ENCODE assay signal across 25 cellular contexts in the genomic region with DNA sequence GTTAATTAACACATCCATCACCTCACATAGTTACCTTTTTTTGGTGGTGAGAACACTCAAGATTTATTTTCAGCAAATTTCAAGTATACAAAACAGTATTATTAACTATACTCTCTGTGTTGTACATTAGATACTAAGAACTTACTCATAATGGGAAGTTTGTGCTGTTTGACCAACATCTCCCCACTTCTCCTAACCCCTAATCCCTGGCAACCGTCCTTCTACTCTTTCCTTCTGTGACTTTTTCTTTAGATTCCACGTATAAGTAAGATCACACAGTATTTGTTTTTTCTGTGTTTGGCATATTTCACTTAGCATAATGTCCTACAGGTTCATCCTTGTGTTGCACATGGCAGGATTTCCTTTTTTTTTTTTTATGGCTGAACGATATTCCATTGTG.
"Had no signal": no experiment of that assay in that cellular context is flagged by ENCODE, and none has a peak within 500 bp of the region (broad histone marks: within the 10 kb centered on the region; RNA-seq: fewer than 3 reads in every experiment).

No MANE protein-coding gene starts in this region.

- H3K9me3 Mint-ChIP-seq: activated CD4-positive, alpha-beta memory T cell treated with anti-CD3 and anti-CD28 coated beads for 36 hours; activated naive CD4-positive, alpha-beta T cell treated with anti-CD3 and anti-CD28 coated beads, Interleukin-2, amount 10 ng/mL, durations not matched to agents 7 days and 5 days; stimulated activated naive B cell treated with anti-CD40 and anti-IgM and Interleukin-4, amounts not matched to agents 10 μg/mL and 1 μg/mL and 100 μg/mL, for 72 hours had no signal

- ATAC-seq: gastroesophageal sphincter; left cardiac atrium; mucosa of descending colon; stimulated activated naive B cell treated with anti-CD40 and anti-IgM and Interleukin-4, amounts not matched to agents 10 μg/mL and 1 μg/mL and 100 μg/mL, for 72 hours had no signal

- DNase-seq: activated CD4-positive, alpha-beta memory T cell treated with anti-CD3 and anti-CD28 coated beads for 36 hours; activated CD4-positive, alpha-beta T cell treated with anti-CD3 and anti-CD28 coated beads for 4 hours; activated CD4-positive, CD25-positive, alpha-beta regulatory T cell; activated effector memory CD4-positive, alpha-beta T cell treated with Interleukin-2 at 50 U/mL for 16 hours; activated naive CD4-positive, alpha-beta T cell treated with anti-CD3 and anti-CD28 coated beads, Interleukin-2, amount 10 ng/mL, durations not matched to agents 7 days and 5 days; activated T-cell treated with anti-CD3 and anti-CD28 coated beads, Interleukin-2, amount 50 U/mL, for 48 hours; aorta; endodermal cell; head of caudate nucleus; hypothalamus; islet precursor cell; left cardiac atrium; mesenchymal stem cell; mucosa of descending colon; nucleus accumbens; retina; sigmoid colon; stimulated activated CD4-positive, alpha-beta T cell treated with anti-CD3 and anti-CD28 coated beads, Interleukin-15, amount 100 ng/mL, for 24 hours; stimulated activated naive B cell treated with anti-CD40 and anti-IgM and Interleukin-4, amounts not matched to agents 10 μg/mL and 1 μg/mL and 100 μg/mL, for 72 hours; T-helper 9 cell; testis; trophoblast cell had no signal

- H3K4me3 ChIP-seq: gastroesophageal sphincter, mucosa of descending colon, sigmoid colon, smooth muscle cell, testis, vagina had no signal

- H3K4me1 Mint-ChIP-seq: endodermal cell had no signal

- H3K27ac Mint-ChIP-seq: activated CD4-positive, alpha-beta memory T cell treated with anti-CD3 and anti-CD28 coated beads for 36 hours; activated naive CD4-positive, alpha-beta T cell treated with anti-CD3 and anti-CD28 coated beads, Interleukin-2, amount 10 ng/mL, durations not matched to agents 7 days and 5 days; endodermal cell; stimulated activated naive B cell treated with anti-CD40 and anti-IgM and Interleukin-4, amounts not matched to agents 10 μg/mL and 1 μg/mL and 100 μg/mL, for 72 hours had no signal

- H3K4me3 Mint-ChIP-seq: activated CD4-positive, alpha-beta memory T cell treated with anti-CD3 and anti-CD28 coated beads for 36 hours; activated naive CD4-positive, alpha-beta T cell treated with anti-CD3 and anti-CD28 coated beads, Interleukin-2, amount 10 ng/mL, durations not matched to agents 7 days and 5 days; endodermal cell; stimulated activated naive B cell treated with anti-CD40 and anti-IgM and Interleukin-4, amounts not matched to agents 10 μg/mL and 1 μg/mL and 100 μg/mL, for 72 hours had no signal
